In genomic region chr5:405421-405820, GRCh38 we compare ENCODE assay signal across 18 cellular contexts. TPM values are rescaled to one million over a fixed set of nuclear protein-coding genes. Genes with fewer than 3 reads are reported as not detected.
DNase-seq lines count a peak whose midpoint lies in the region; ATAC-seq and TF ChIP-seq lines count a peak whose summit lies in the region.
"Had no signal": no experiment of that assay in that cellular context is flagged by ENCODE, and none has a peak within 500 bp of the region (broad histone marks: within the 10 kb centered on the region; RNA-seq: fewer than 3 reads in every experiment).

No MANE protein-coding gene starts in this region.

- no peaks in the 10 kb centered on the region for H3K9me3 ChIP-seq in HEK293 (ENCODE audit: control insufficient read depth, insufficient read depth, low read depth, low read length)

- no peak for ATAC-seq in stimulated activated naive B cell treated with anti-CD40 and anti-IgM and Interleukin-4, amounts not matched to agents 10 μg/mL and 1 μg/mL and 100 μg/mL, for 72 hours (replicated peaks)
- no peak for ATAC-seq in HG02571 (IDR thresholded peaks at IDR 0.05; ENCODE audit: unreplicated experiment)

- no peaks in the 10 kb centered on the region for H3K27me3 Mint-ChIP-seq in activated CD4-positive, alpha-beta T cell treated with anti-CD3 and anti-CD28 coated beads, Interleukin-2, amount 10 ng/mL, durations not matched to agents 24 days and 14 days
- H3K27me3 Mint-ChIP-seq in activated CD4-positive, alpha-beta T cell treated with anti-CD3 and anti-CD28 coated beads, Interleukin-2, amount 10 ng/mL, durations not matched to agents 7 days and 5 days = no peaks in the 10 kb centered on the region
- H3K27me3 Mint-ChIP-seq in stimulated activated naive B cell treated with anti-CD40 and anti-IgM and Interleukin-4, amounts not matched to agents 10 μg/mL and 1 μg/mL and 100 μg/mL, for 72 hours = peaks cover 17 to 19% of the 10 kb centered on the region in 2 donors
- peaks cover 3 to 11% (median 7%) of the 10 kb centered on the region in 3 donors for H3K27me3 Mint-ChIP-seq in immature natural killer cell (ENCODE audit: low read depth in 3 of 3)

- H3K27ac ChIP-seq in HEK293 (ENCODE audit: extremely low read depth, low read depth, low read length) = no peak overlapping the region
- H3K27ac ChIP-seq: C4-2B had no signal

- peaks cover 14% of the 10 kb centered on the region for H3K4me1 ChIP-seq in HEK293 (ENCODE audit: control insufficient read depth, insufficient read depth, low read length)

- CTCF ChIA-PET in activated CD4-positive, alpha-beta T cell treated with anti-CD3 and anti-CD28 coated beads, Interleukin-2, amount 10 ng/mL, durations not matched to agents 7 days and 5 days (lab: Charles Lee) = interaction anchor here (0.8 to 1.5 kb wide), 2 partner anchors 9 to 41 kb away, joined by 3 to 6 read pairs; no protein-coding TSS in a partner anchor
- CTCF ChIA-PET in HEK293 (lab: Yijun Ruan, JAX) = interaction anchor here (1.0 to 1.1 kb wide), 2 partner anchors 8 to 26 kb away, joined by 3 to 4 read pairs; no protein-coding TSS in a partner anchor

- H3K4me3 Mint-ChIP-seq in activated CD4-positive, alpha-beta T cell treated with anti-CD3 and anti-CD28 coated beads, Interleukin-2, amount 10 ng/mL, durations not matched to agents 24 days and 14 days = no peak overlapping the region
- H3K4me3 Mint-ChIP-seq in activated CD4-positive, alpha-beta T cell treated with anti-CD3 and anti-CD28 coated beads, Interleukin-2, amount 10 ng/mL, durations not matched to agents 7 days and 5 days = no peak overlapping the region
- H3K4me3 Mint-ChIP-seq in stimulated activated naive B cell treated with anti-CD40 and anti-IgM and Interleukin-4, amounts not matched to agents 10 μg/mL and 1 μg/mL and 100 μg/mL, for 72 hours = peak overlapping the region in 1 of 2 donors; percentile 15
- H3K4me3 Mint-ChIP-seq in immature natural killer cell = no peak overlapping the region

- no peak for TF ChIP-seq CTCF in HEK293 (tag by site-specific recombination; IDR thresholded peaks at IDR 0.05)

- no peaks in the 10 kb centered on the region for H3K36me3 ChIP-seq in HEK293 (ENCODE audit: control insufficient read depth in 2 of 2, insufficient read depth in 1 of 2, low read length in 2 of 2)

- intact Hi-C loops in activated CD4-positive, alpha-beta T cell treated with anti-CD3 and anti-CD28 coated beads, Interleukin-2, amount 10 ng/mL, durations not matched to agents 24 days and 14 days (cut with micrococcal nuclease) = no loop called here

- peaks cover 19% of the 10 kb centered on the region for H3K36me3 Mint-ChIP-seq in activated CD4-positive, alpha-beta T cell treated with anti-CD3 and anti-CD28 coated beads, Interleukin-2, amount 10 ng/mL, durations not matched to agents 24 days and 14 days (ENCODE audit: low read depth)
- peaks cover 23% of the 10 kb centered on the region for H3K36me3 Mint-ChIP-seq in activated CD4-positive, alpha-beta T cell treated with anti-CD3 and anti-CD28 coated beads, Interleukin-2, amount 10 ng/mL, durations not matched to agents 7 days and 5 days (ENCODE audit: low read depth)
- peaks cover 79 to 81% of the 10 kb centered on the region in 2 donors for H3K36me3 Mint-ChIP-seq in stimulated activated naive B cell treated with anti-CD40 and anti-IgM and Interleukin-4, amounts not matched to agents 10 μg/mL and 1 μg/mL and 100 μg/mL, for 72 hours
- H3K36me3 Mint-ChIP-seq in immature natural killer cell = peaks cover 0 to 5% (median 0%) of the 10 kb centered on the region in 3 donors

- no peak overlapping the region for H3K4me3 ChIP-seq in HEK293 (ENCODE audit: low read depth, low read length)

- peak overlapping the region; percentile 61 for H3K27ac Mint-ChIP-seq in activated CD4-positive, alpha-beta T cell treated with anti-CD3 and anti-CD28 coated beads, Interleukin-2, amount 10 ng/mL, durations not matched to agents 24 days and 14 days
- H3K27ac Mint-ChIP-seq in activated CD4-positive, alpha-beta T cell treated with anti-CD3 and anti-CD28 coated beads, Interleukin-2, amount 10 ng/mL, durations not matched to agents 7 days and 5 days = no peak overlapping the region
- H3K27ac Mint-ChIP-seq in stimulated activated naive B cell treated with anti-CD40 and anti-IgM and Interleukin-4, amounts not matched to agents 10 μg/mL and 1 μg/mL and 100 μg/mL, for 72 hours = peak overlapping the region; percentile 68
- H3K27ac Mint-ChIP-seq in immature natural killer cell = no peak overlapping the region
- H3K27ac Mint-ChIP-seq: IgD-negative memory B cell had no signal

- peaks cover 7% of the 10 kb centered on the region for H3K4me1 Mint-ChIP-seq in activated CD4-positive, alpha-beta T cell treated with anti-CD3 and anti-CD28 coated beads, Interleukin-2, amount 10 ng/mL, durations not matched to agents 24 days and 14 days
- H3K4me1 Mint-ChIP-seq in activated CD4-positive, alpha-beta T cell treated with anti-CD3 and anti-CD28 coated beads, Interleukin-2, amount 10 ng/mL, durations not matched to agents 7 days and 5 days = peaks cover 26% of the 10 kb centered on the region
- H3K4me1 Mint-ChIP-seq in stimulated activated naive B cell treated with anti-CD40 and anti-IgM and Interleukin-4, amounts not matched to agents 10 μg/mL and 1 μg/mL and 100 μg/mL, for 72 hours = peaks cover 38 to 55% of the 10 kb centered on the region in 2 donors
- H3K4me1 Mint-ChIP-seq in immature natural killer cell = no peaks in the 10 kb centered on the region

- POLR2A ChIA-PET in activated CD4-positive, alpha-beta T cell treated with anti-CD3 and anti-CD28 coated beads, Interleukin-2, amount 10 ng/mL, durations not matched to agents 7 days and 5 days (lab: Charles Lee) = no interaction called here
- POLR2A ChIA-PET in HEK293 (lab: Yijun Ruan, JAX) = no interaction called here

- no peaks in the 10 kb centered on the region for H3K9me3 Mint-ChIP-seq in activated CD4-positive, alpha-beta T cell treated with anti-CD3 and anti-CD28 coated beads, Interleukin-2, amount 10 ng/mL, durations not matched to agents 24 days and 14 days
- H3K9me3 Mint-ChIP-seq in activated CD4-positive, alpha-beta T cell treated with anti-CD3 and anti-CD28 coated beads, Interleukin-2, amount 10 ng/mL, durations not matched to agents 7 days and 5 days = no peaks in the 10 kb centered on the region
- H3K9me3 Mint-ChIP-seq in stimulated activated naive B cell treated with anti-CD40 and anti-IgM and Interleukin-4, amounts not matched to agents 10 μg/mL and 1 μg/mL and 100 μg/mL, for 72 hours = peaks cover 12 to 21% of the 10 kb centered on the region in 2 donors
- no peaks in the 10 kb centered on the region for H3K9me3 Mint-ChIP-seq in immature natural killer cell

- no peak for DNase-seq in activated CD4-positive, alpha-beta T cell treated with anti-CD3 and anti-CD28 coated beads, Interleukin-2, amount 10 ng/mL, durations not matched to agents 24 days and 14 days
- no peak for DNase-seq in activated CD4-positive, alpha-beta T cell treated with anti-CD3 and anti-CD28 coated beads, Interleukin-2, amount 10 ng/mL, durations not matched to agents 7 days and 5 days
- DNase-seq in ecto neural progenitor cell (ENCODE audit: low spot score) = peak; percentile 31
- no peak for DNase-seq in stimulated activated naive B cell treated with anti-CD40 and anti-IgM and Interleukin-4, amounts not matched to agents 10 μg/mL and 1 μg/mL and 100 μg/mL, for 72 hours
- DNase-seq in immature natural killer cell = no peak
- DNase-seq in RKO (ENCODE audit: low spot score) = no peak
- DNase-seq: DND-41; NCI-H187; NCI-H446; NCI-H69; NK-92 treated with Interleukin-12 subunit alpha and Interleukin-12 subunit beta, amount 100 ng/mL, for 24 hours; OCI-M1; RPMI8226; SIG-M5 had no signal

TF ChIP-seq in HEK293, 187 proteins besides CTCF, POLR2A, EP300 and RAD21:
- TF ChIP-seq ZBTB20 (tag by site-specific recombination; IDR thresholded peaks at IDR 0.05) (no peak), ZNF510 (tag by site-specific recombination; IDR thresholded peaks at IDR 0.05; ENCODE audit: insufficient replicate concordance) (peak; percentile 24)

RNA-seq across cellular contexts. Expression of gene EXOC3, which starts 37.6 kb away (rescaled TPM):
- total RNA-seq in activated CD4-positive, alpha-beta T cell treated with anti-CD3 and anti-CD28 coated beads, Interleukin-2, amount 10 ng/mL, durations not matched to agents 24 days and 14 days = 64.5 and 67.2 TPM in 2 replicates
- total RNA-seq in activated CD4-positive, alpha-beta T cell treated with anti-CD3 and anti-CD28 coated beads, Interleukin-2, amount 10 ng/mL, durations not matched to agents 7 days and 5 days = 10 to 100 TPM; 65.5 to 79.0 TPM
- polyA plus RNA-seq in immature natural killer cell = 10 to 100 TPM; 22.6 to 43.9 (median 34.0) TPM

Comparison
In these comparisons a context has a peak if more than half of its experiments do, and no peak if none do; other contexts are left out.
1. H3K27ac Mint-ChIP-seq: peak in activated CD4-positive, alpha-beta T cell treated with anti-CD3 and anti-CD28 coated beads, Interleukin-2, amount 10 ng/mL, durations not matched to agents 24 days and 14 days (single experiment) and stimulated activated naive B cell treated with anti-CD40 and anti-IgM and Interleukin-4, amounts not matched to agents 10 μg/mL and 1 μg/mL and 100 μg/mL, for 72 hours (single experiment); none in activated CD4-positive, alpha-beta T cell treated with anti-CD3 and anti-CD28 coated beads, Interleukin-2, amount 10 ng/mL, durations not matched to agents 7 days and 5 days (single experiment) and immature natural killer cell (0 of 6).